Comparison of ENCODE assay signal across 17 cellular contexts in genomic region chr9:131872006-131872405, GRCh38.
DNase-seq lines count a peak whose midpoint lies in the region; FAIRE-seq and TF ChIP-seq lines count a peak whose summit lies in the region.
"Had no signal": no experiment of that assay in that cellular context is flagged by ENCODE, and none has a peak within 500 bp of the region (broad histone marks: within the 10 kb centered on the region; RNA-seq: fewer than 3 reads in every experiment).

No MANE protein-coding gene starts in this region.

- no peak for FAIRE-seq in frontal cortex (lab: Jason Lieb, UNC)

- H3K27ac Mint-ChIP-seq in Calu3 (ENCODE audit: unreplicated experiment): no peak overlapping the region

- POLR2A ChIA-PET in A673 (lab: Charles Lee; ENCODE audit: low non-redundant PET): no interaction called here

- CTCF ChIA-PET in A673 (lab: Charles Lee) (interaction anchor here (0.6 kb wide), 1 partner anchor 292 kb away, joined by 3 read pairs; no protein-coding TSS in a partner anchor), Calu3 (lab: Charles Lee) (no interaction called here)

- no peaks in the 10 kb centered on the region for H3K9me3 ChIP-seq in A673 (ENCODE audit: low read depth, low read length, poor library complexity, severe bottlenecking)
- H3K9me3 ChIP-seq in Karpas-422 (ENCODE audit: low read length): no peaks in the 10 kb centered on the region
- H3K9me3 ChIP-seq: body of pancreas, psoas muscle, thyroid gland had no signal

- H3K4me3 ChIP-seq in A673 (ENCODE audit: low read depth, low read length, poor library complexity, severe bottlenecking) (no peak overlapping the region), H7 (ENCODE audit: insufficient read depth, low read depth, low read length) (no peak overlapping the region), astrocyte of the spinal cord (ENCODE audit: low read depth, low read length) (no peak overlapping the region), kidney epithelial cell (ENCODE audit: low read depth, low read length) (no peak overlapping the region), Karpas-422 (ENCODE audit: low read length) (no peak overlapping the region)
- H3K4me3 ChIP-seq: body of pancreas, psoas muscle, thyroid gland had no signal

- no peak overlapping the region for H3K9ac ChIP-seq in Karpas-422 (ENCODE audit: low read length)

- no peak for DNase-seq in A673 (ENCODE audit: low spot score)
- peak; percentile 90 for DNase-seq in H7
- DNase-seq in astrocyte of the spinal cord (ENCODE audit: low read depth, low spot score): no peak
- no peak for DNase-seq in kidney epithelial cell (ENCODE audit: low read depth)
- DNase-seq in frontal cortex (ENCODE audit: low spot score in 2 of 2): no peak
- no peak for DNase-seq in Karpas-422
- DNase-seq in Calu3: no peak
- no peak for DNase-seq in DMS79 (lab: John Stamatoyannopoulos, UW)
- DNase-seq: activated CD8-positive, alpha-beta memory T cell treated with anti-CD3 and anti-CD28 coated beads for 24 hours; activated naive CD4-positive, alpha-beta T cell; body of pancreas; DMS79 treated with DMSO at 0.1 percent for 48 hours; effector memory CD4-positive, alpha-beta T cell; kidney glomerular epithelial cell; SHP77 treated with DMSO at 0.1 percent for 48 hours; thyroid gland had no signal

- in situ Hi-C loops in astrocyte of the spinal cord (cut with HindIII; ENCODE audit: low sequenced_read_pairs): loop anchor here (10.0 kb wide), 1 partner anchor 77 kb away; no protein-coding TSS in a partner anchor

- H3K9me2 ChIP-seq in Karpas-422 (replicated peaks; ENCODE audit: insufficient read depth, low read length): no peaks in the 10 kb centered on the region

- no peak overlapping the region for H3K4me2 ChIP-seq in Karpas-422 (ENCODE audit: low read depth, low read length, poor library complexity, severe bottlenecking)

- H3K4me1 ChIP-seq in A673 (ENCODE audit: insufficient read depth, low read length, poor library complexity, severe bottlenecking) (no peaks in the 10 kb centered on the region), Karpas-422 (ENCODE audit: low read length) (no peaks in the 10 kb centered on the region)
- H3K4me1 ChIP-seq: body of pancreas, psoas muscle, thyroid gland had no signal

- intact Hi-C loops in A673 (cut with micrococcal nuclease; ENCODE audit: unreplicated experiment) (no loop called here), Calu3 (cut with micrococcal nuclease; ENCODE audit: unreplicated experiment) (no loop called here)

- no peaks in the 10 kb centered on the region for H4K20me1 ChIP-seq in Karpas-422 (ENCODE audit: insufficient read depth, low read depth, low read length)

- no peak overlapping the region for H2AFZ ChIP-seq in Karpas-422 (ENCODE audit: low read length)

- TF ChIP-seq CTCF in A673 (conservative IDR thresholded peaks at IDR 0.05; ENCODE audit: low read depth, low read length) (0 out of 2 replicates have a peak, but pooled peaks have one; percentile 20), astrocyte of the spinal cord (IDR thresholded peaks at IDR 0.05; ENCODE audit: low read depth, low read length) (peak; percentile 35), kidney epithelial cell (IDR thresholded peaks at IDR 0.05; ENCODE audit: insufficient read depth, low read length, poor library complexity, severe bottlenecking) (peak; percentile 21), Calu3 (IDR thresholded peaks at IDR 0.05; ENCODE audit: unreplicated experiment) (no peak)

- H3K36me3 ChIP-seq in A673 (ENCODE audit: insufficient read depth, low read length, poor library complexity, severe bottlenecking) (no peaks in the 10 kb centered on the region), H7 (replicated peaks; ENCODE audit: control insufficient read depth, insufficient read depth, low read length) (no peaks in the 10 kb centered on the region), kidney epithelial cell (ENCODE audit: control insufficient read depth, insufficient read depth, low read length) (no peaks in the 10 kb centered on the region), Karpas-422 (ENCODE audit: insufficient read depth, low read length) (no peaks in the 10 kb centered on the region)
- H3K36me3 ChIP-seq: thyroid gland had no signal

- no peaks in the 10 kb centered on the region for H3K27me3 ChIP-seq in A673 (replicated peaks; ENCODE audit: insufficient read depth, low read depth, low read length, poor library complexity)
- no peaks in the 10 kb centered on the region for H3K27me3 ChIP-seq in H7 (ENCODE audit: control insufficient read depth, insufficient read depth, low read length)
- H3K27me3 ChIP-seq in kidney epithelial cell (ENCODE audit: control insufficient read depth, insufficient read depth, low read length): no peaks in the 10 kb centered on the region
- H3K27me3 ChIP-seq in Karpas-422 (ENCODE audit: low read length): no peaks in the 10 kb centered on the region
- H3K27me3 ChIP-seq: body of pancreas, thyroid gland had no signal

- BruUV-seq in A673 (replicated peaks; lab: Mats Ljungman, UMichigan) (no TSS peak), Calu3 (replicated peaks; lab: Mats Ljungman, UMichigan) (no TSS peak)

- no peaks in the 10 kb centered on the region for H3K36me3 Mint-ChIP-seq in Calu3 (ENCODE audit: insufficient read depth, unreplicated experiment)

- H3K9me3 Mint-ChIP-seq in Calu3 (ENCODE audit: low read depth, unreplicated experiment): no peaks in the 10 kb centered on the region

- H3K79me2 ChIP-seq in Karpas-422 (ENCODE audit: low read length): no peaks in the 10 kb centered on the region

- no peaks in the 10 kb centered on the region for H3K27me3 Mint-ChIP-seq in Calu3 (ENCODE audit: unreplicated experiment)

- H3K4me3 Mint-ChIP-seq in Calu3 (ENCODE audit: low read depth, unreplicated experiment): no peak overlapping the region

- H3K4me1 Mint-ChIP-seq in Calu3 (ENCODE audit: low read depth, unreplicated experiment): no peaks in the 10 kb centered on the region

- H3K27ac ChIP-seq in A673 (ENCODE audit: low read depth, low read length, poor library complexity, severe bottlenecking) (no peak overlapping the region), Karpas-422 (ENCODE audit: low read length) (no peak overlapping the region)
- H3K27ac ChIP-seq: body of pancreas, psoas muscle, thyroid gland had no signal
